In genomic region chr1:200873671-200874397, GRCh38 we compare ENCODE assay signal across 1 cellular context.
TF ChIP-seq lines count a peak whose summit lies in the region.

No MANE protein-coding gene starts in this region.

TF ChIP-seq in IMR-90, 13 proteins besides CTCF, POLR2A, EP300 and RAD21:
- TF ChIP-seq MAZ (IDR thresholded peaks at IDR 0.05; ENCODE audit: borderline replicate concordance, low read depth, low read length) (no peak), RFX5 (IDR thresholded peaks at IDR 0.05; ENCODE audit: low read depth, low read length) (no peak), FOS (IDR thresholded peaks at IDR 0.05; ENCODE audit: low read depth, low read length) (no peak), SMC3 (IDR thresholded peaks at IDR 0.05; ENCODE audit: low read depth, low read length) (no peak), CHD1 (IDR thresholded peaks at IDR 0.05; ENCODE audit: low read depth, low read length) (no peak), MAFK (IDR thresholded peaks at IDR 0.05; ENCODE audit: low read depth, low read length) (no peak), CEBPB (IDR thresholded peaks at IDR 0.05; ENCODE audit: low read depth, low read length) (no peak), MXI1 (IDR thresholded peaks at IDR 0.05; ENCODE audit: borderline replicate concordance, low read depth, low read length) (no peak), NFE2L2 (IDR thresholded peaks at IDR 0.05; ENCODE audit: low read depth, low read length) (no peak)
